18 cellular contexts compared by ENCODE assay signal in genomic region chr11:66160709-66161108, GRCh38.
DNase-seq lines count a peak whose midpoint lies in the region; ATAC-seq and TF ChIP-seq lines count a peak whose summit lies in the region.
"Had no signal": no experiment of that assay in that cellular context is flagged by ENCODE, and none has a peak within 500 bp of the region (broad histone marks: within the 10 kb centered on the region; RNA-seq: fewer than 3 reads in every experiment).

No MANE protein-coding gene starts in this region.

- no peaks in the 10 kb centered on the region for H3K27me3 Mint-ChIP-seq in activated naive CD8-positive, alpha-beta T cell
- H3K27me3 Mint-ChIP-seq in activated naive CD8-positive, alpha-beta T cell treated with anti-CD3 and anti-CD28 coated beads, Interleukin-2, amount 50 U/mL, for 24 hours, result no peaks in the 10 kb centered on the region
- H3K27me3 Mint-ChIP-seq in IgD-negative memory B cell, result no peaks in the 10 kb centered on the region
- no peaks in the 10 kb centered on the region for H3K27me3 Mint-ChIP-seq in activated naive CD8-positive, alpha-beta T cell treated with anti-CD3 and anti-CD28 coated beads for 36 hours
- no peaks in the 10 kb centered on the region for H3K27me3 Mint-ChIP-seq in type B pancreatic cell

- peaks cover 74% of the 10 kb centered on the region for H3K4me1 Mint-ChIP-seq in activated naive CD8-positive, alpha-beta T cell (ENCODE audit: low read depth)
- peaks cover 48% of the 10 kb centered on the region for H3K4me1 Mint-ChIP-seq in activated naive CD8-positive, alpha-beta T cell treated with anti-CD3 and anti-CD28 coated beads, Interleukin-2, amount 50 U/mL, for 24 hours
- H3K4me1 Mint-ChIP-seq in IgD-negative memory B cell (peaks cover 21 to 46% (median 37%) of the 10 kb centered on the region in 3 donors), type B pancreatic cell (ENCODE audit: unreplicated experiment) (peaks cover 12% of the 10 kb centered on the region)
- peaks cover 60% of the 10 kb centered on the region for H3K4me1 Mint-ChIP-seq in activated naive CD8-positive, alpha-beta T cell treated with anti-CD3 and anti-CD28 coated beads for 36 hours

- no peak for TF ChIP-seq CTCF in type B pancreatic cell (conservative IDR thresholded peaks at IDR 0.05)

- TF ChIP-seq POLR2A in erythroblast (IDR thresholded peaks at IDR 0.05; ENCODE audit: low read length), result no peak

- H3K4me3 Mint-ChIP-seq in activated naive CD8-positive, alpha-beta T cell, result no peak overlapping the region
- no peak overlapping the region for H3K4me3 Mint-ChIP-seq in activated naive CD8-positive, alpha-beta T cell treated with anti-CD3 and anti-CD28 coated beads, Interleukin-2, amount 50 U/mL, for 24 hours
- H3K4me3 Mint-ChIP-seq in IgD-negative memory B cell, result no peak overlapping the region
- H3K4me3 Mint-ChIP-seq in activated naive CD8-positive, alpha-beta T cell treated with anti-CD3 and anti-CD28 coated beads for 36 hours, result no peak overlapping the region
- H3K4me3 Mint-ChIP-seq in type B pancreatic cell, result no peak overlapping the region

- H3K9me3 Mint-ChIP-seq in activated naive CD8-positive, alpha-beta T cell (ENCODE audit: low read depth), result no peaks in the 10 kb centered on the region
- no peaks in the 10 kb centered on the region for H3K9me3 Mint-ChIP-seq in activated naive CD8-positive, alpha-beta T cell treated with anti-CD3 and anti-CD28 coated beads, Interleukin-2, amount 50 U/mL, for 24 hours
- no peaks in the 10 kb centered on the region for H3K9me3 Mint-ChIP-seq in IgD-negative memory B cell
- no peaks in the 10 kb centered on the region for H3K9me3 Mint-ChIP-seq in activated naive CD8-positive, alpha-beta T cell treated with anti-CD3 and anti-CD28 coated beads for 36 hours
- no peaks in the 10 kb centered on the region for H3K9me3 Mint-ChIP-seq in type B pancreatic cell

- peak overlapping the region; percentile 71 for H3K27ac Mint-ChIP-seq in activated naive CD8-positive, alpha-beta T cell
- H3K27ac Mint-ChIP-seq in activated naive CD8-positive, alpha-beta T cell treated with anti-CD3 and anti-CD28 coated beads, Interleukin-2, amount 50 U/mL, for 24 hours, result no peak overlapping the region
- H3K27ac Mint-ChIP-seq in IgD-negative memory B cell, result peak overlapping the region in 2 of 3 donors; percentile 8 to 55
- H3K27ac Mint-ChIP-seq in activated naive CD8-positive, alpha-beta T cell treated with anti-CD3 and anti-CD28 coated beads for 36 hours, result peak overlapping the region; percentile 49
- peak overlapping the region; percentile 79 for H3K27ac Mint-ChIP-seq in type B pancreatic cell

- H3K36me3 Mint-ChIP-seq in activated naive CD8-positive, alpha-beta T cell, result no peaks in the 10 kb centered on the region
- H3K36me3 Mint-ChIP-seq in activated naive CD8-positive, alpha-beta T cell treated with anti-CD3 and anti-CD28 coated beads, Interleukin-2, amount 50 U/mL, for 24 hours (ENCODE audit: low read depth), result no peaks in the 10 kb centered on the region
- H3K36me3 Mint-ChIP-seq in IgD-negative memory B cell, result peaks cover under 1% of the 10 kb centered on the region
- peaks cover 4% of the 10 kb centered on the region for H3K36me3 Mint-ChIP-seq in activated naive CD8-positive, alpha-beta T cell treated with anti-CD3 and anti-CD28 coated beads for 36 hours
- no peaks in the 10 kb centered on the region for H3K36me3 Mint-ChIP-seq in type B pancreatic cell

- DNase-seq in activated naive CD8-positive, alpha-beta T cell treated with anti-CD3 and anti-CD28 coated beads, Interleukin-2, amount 50 U/mL, for 24 hours, result no peak
- DNase-seq in activated naive CD8-positive, alpha-beta T cell treated with anti-CD3 and anti-CD28 coated beads for 36 hours, result no peak
- DNase-seq in type B pancreatic cell (ENCODE audit: extremely low spot score, unreplicated experiment), result no peak
- no peak for DNase-seq in HT-29 (ENCODE audit: low spot score)
- DNase-seq in erythroblast (lab: John Stamatoyannopoulos, UW), result no peak
- DNase-seq: DMS 273 treated with DMSO at 0.1 percent for 48 hours; DND-41; GM23248; MM.1S; NCI-H1092 treated with DMSO at 0.1 percent for 48 hours; NCI-H1694; NCI-H2081 treated with DMSO at 0.1 percent for 48 hours; NCI-H446 treated with DMSO at 0.1 percent for 48 hours; NK-92 treated with Interleukin-12 subunit alpha and Interleukin-12 subunit beta, amount 100 ng/mL, for 24 hours; SHP77 had no signal

- ATAC-seq in activated naive CD8-positive, alpha-beta T cell treated with anti-CD3 and anti-CD28 coated beads, Interleukin-2, amount 50 U/mL, for 24 hours, result no peak
- ATAC-seq in GM21528 (IDR thresholded peaks at IDR 0.05; ENCODE audit: low FRiP score, unreplicated experiment), result no peak
